8 cellular contexts compared by ENCODE assay signal in genomic region chr6:43627008-43627825, GRCh38. TPM values are rescaled to one million over a fixed set of nuclear protein-coding genes. Genes with fewer than 3 reads are reported as not detected.
DNase-seq lines count a peak whose midpoint lies in the region; ATAC-seq, FAIRE-seq and TF ChIP-seq lines count a peak whose summit lies in the region.

No MANE protein-coding gene starts in this region.

- H3K36me3 ChIP-seq in PC-9 (ENCODE audit: low read depth) (peaks cover 45% of the 10 kb centered on the region), liver (ENCODE audit: control insufficient read depth in 4 of 4, insufficient read depth in 3 of 4, low read depth in 1 of 4, low read length in 3 of 4) (peaks cover 3 to 30% (median 19%) of the 10 kb centered on the region in 4 donors), subcutaneous abdominal adipose tissue (ENCODE audit: control insufficient read depth in 5 of 5, insufficient read depth in 5 of 5, low read length in 5 of 5) (peaks cover 0 to 44% (median 41%) of the 10 kb centered on the region in 5 donors)

- H3K79me2 ChIP-seq in PC-9 (ENCODE audit: low read depth), result peaks cover 36% of the 10 kb centered on the region

- intact Hi-C loops in PC-9 (cut with micrococcal nuclease; ENCODE audit: unreplicated experiment), result loop anchor here (5.0 kb wide), 1 partner anchor 455 kb away; the partner anchor contains the start of gene SRF

- ATAC-seq in HG03175 (IDR thresholded peaks at IDR 0.05; ENCODE audit: unreplicated experiment) (no peak), HG02623 (IDR thresholded peaks at IDR 0.05; ENCODE audit: unreplicated experiment) (no peak)

- peak overlapping the region in 1 of 2 donors; percentile 71 for H3K9ac ChIP-seq in liver (ENCODE audit: low read depth in 1 of 2, low read length in 2 of 2)
- H3K9ac ChIP-seq in subcutaneous abdominal adipose tissue (ENCODE audit: low read length in 5 of 5), result peak overlapping the region; percentile 39 to 96 (median 91)

- H3K9me2 ChIP-seq in PC-9 (ENCODE audit: insufficient read depth), result no peaks in the 10 kb centered on the region

- H3K27me3 ChIP-seq in PC-9 (ENCODE audit: insufficient read depth, low read depth) (no peaks in the 10 kb centered on the region), liver (ENCODE audit: control insufficient read depth in 4 of 4, insufficient read depth in 4 of 4, low read length in 3 of 4) (no peaks in the 10 kb centered on the region), subcutaneous abdominal adipose tissue (ENCODE audit: control insufficient read depth in 5 of 5, insufficient read depth in 4 of 5, low read length in 5 of 5) (peaks cover 0 to 4% (median 0%) of the 10 kb centered on the region in 5 donors)

- FAIRE-seq in H54 (lab: Jason Lieb, UNC), result peak; percentile 64

- peak overlapping the region; percentile 96 for H3K27ac ChIP-seq in PC-9
- H3K27ac ChIP-seq in liver (ENCODE audit: low read depth in 1 of 2, low read length in 2 of 2), result peak overlapping the region; percentile 57 to 78
- peak overlapping the region; percentile 99 for H3K27ac ChIP-seq in subcutaneous abdominal adipose tissue (ENCODE audit: low read depth, low read length)

- no peak for TF ChIP-seq POLR2A in H54 (IDR thresholded peaks at IDR 0.05; ENCODE audit: low read depth, low read length)

- H3K4me3 ChIP-seq in PC-9, result peak overlapping the region; percentile 93
- H3K4me3 ChIP-seq in liver (ENCODE audit: low read depth in 1 of 3, low read length in 3 of 3), result no peak overlapping the region
- H3K4me3 ChIP-seq in subcutaneous abdominal adipose tissue (ENCODE audit: low read depth in 1 of 5, low read length in 5 of 5), result peak overlapping the region; percentile 38 to 96 (median 56)

- TF ChIP-seq CTCF in PC-9 (conservative IDR thresholded peaks at IDR 0.05), result no peak
- no peak for TF ChIP-seq CTCF in liver (IDR thresholded peaks at IDR 0.05; ENCODE audit: low read depth, low read length, missing input control)

- TF ChIP-seq RAD21 in liver (IDR thresholded peaks at IDR 0.05), result no peak

- CTCF ChIA-PET in PC-9 (lab: Charles Lee), result interaction anchor here (0.5 to 0.7 kb wide), 2 partner anchors 142 to 375 kb away, joined by 3 to 8 read pairs; no protein-coding TSS in a partner anchor

- no peak overlapping the region for H2AFZ ChIP-seq in PC-9

- H3K9me3 ChIP-seq in PC-9 (ENCODE audit: insufficient read depth, low read depth) (no peaks in the 10 kb centered on the region), liver (ENCODE audit: control insufficient read depth in 4 of 4, low read length in 3 of 4) (no peaks in the 10 kb centered on the region), subcutaneous abdominal adipose tissue (ENCODE audit: control insufficient read depth in 5 of 5, low read length in 5 of 5) (no peaks in the 10 kb centered on the region)

- H4K20me1 ChIP-seq in PC-9 (ENCODE audit: insufficient read depth), result no peaks in the 10 kb centered on the region

- H3F3A ChIP-seq in PC-9 (ENCODE audit: insufficient read depth, low read depth), result peaks cover 53% of the 10 kb centered on the region

- H3K4me2 ChIP-seq in PC-9, result peak overlapping the region; percentile 79

- no TSS peak for BruUV-seq in PC-9 (replicated peaks; lab: Mats Ljungman, UMichigan)

- POLR2A ChIA-PET in PC-9 (lab: Charles Lee; ENCODE audit: unreplicated experiment), result interaction anchor here (0.5 to 0.7 kb wide), 4 partner anchors 14 to 1515 kb away, joined by 4 to 6 read pairs (median 4); no protein-coding TSS in a partner anchor

- DNase-seq in Ammon's horn (ENCODE audit: low spot score) (peak; percentile 62), H54 (ENCODE audit: insufficient read length, low spot score) (peak; percentile 96), PC-9 (peak; percentile 78 to 93), cerebellum (ENCODE audit: low spot score) (peak; percentile 82)

- WGBS in liver, result 65% methylated on average over 5 of the region's 5 CpGs

- peaks cover 34% of the 10 kb centered on the region for H3K4me1 ChIP-seq in PC-9 (replicated peaks; ENCODE audit: insufficient read depth)
- peaks cover 0 to 23% (median 14%) of the 10 kb centered on the region in 4 donors for H3K4me1 ChIP-seq in liver (ENCODE audit: control insufficient read depth in 4 of 4, insufficient read depth in 4 of 4, low read length in 3 of 4)
- peaks cover 20 to 42% (median 38%) of the 10 kb centered on the region in 5 donors for H3K4me1 ChIP-seq in subcutaneous abdominal adipose tissue (ENCODE audit: control insufficient read depth in 5 of 5, insufficient read depth in 5 of 5, low read length in 5 of 5)

TF ChIP-seq in liver, 16 proteins besides CTCF, POLR2A, EP300 and RAD21:
- peak; percentile 64 for TF ChIP-seq YY1 (IDR thresholded peaks at IDR 0.05)
- peak; percentile 47 for TF ChIP-seq SP1 (IDR thresholded peaks at IDR 0.05)
- TF ChIP-seq ATF3 (IDR thresholded peaks at IDR 0.05), result peak; percentile 74
- no peak for TF ChIP-seq MAX (IDR thresholded peaks at IDR 0.05)
- TF ChIP-seq RXRA (IDR thresholded peaks at IDR 0.05), result peak in 1 of 2 donors; percentile 20
- no peak for TF ChIP-seq EGR1 (IDR thresholded peaks at IDR 0.05; ENCODE audit: low read depth in 2 of 2)
- no peak for TF ChIP-seq FOXA1 (IDR thresholded peaks at IDR 0.05)
- no peak for TF ChIP-seq ZBTB33 (IDR thresholded peaks at IDR 0.05)
- peak; percentile 71 to 94 for TF ChIP-seq JUND (IDR thresholded peaks at IDR 0.05)
- no peak for TF ChIP-seq FOXA2 (IDR thresholded peaks at IDR 0.05)
- no peak for TF ChIP-seq HNF4A (conservative IDR thresholded peaks at IDR 0.05)

RNA-seq across cellular contexts. Expression of gene GTPBP2, which starts 1.8 kb away (rescaled TPM):
- total RNA-seq in PC-9 (2021), result 70.8 and 89.4 TPM in 2 replicates
- total RNA-seq in cerebellum, result 37.7 TPM
- total RNA-seq in liver, result 10 to 100 TPM; 21.8 to 69.1 TPM
- 10 to 100 TPM in 1 of 2 donors, 1 to 10 TPM in 1; 7.9 to 10.5 TPM for polyA plus RNA-seq in liver

RNA-seq across cellular contexts. Expression of gene MAD2L1BP, which starts 8.4 kb away (rescaled TPM):
- total RNA-seq in PC-9 (2021) (23.6 and 25.7 TPM in 2 replicates), cerebellum (11.9 TPM), liver (10 to 100 TPM; 11.2 to 16.9 TPM)
- polyA plus RNA-seq in liver, result 10 to 100 TPM; 15.2 to 17.3 TPM

RNA-seq across cellular contexts. Expression of gene RSPH9, which starts 17.6 kb away (rescaled TPM):
- total RNA-seq in PC-9 (2021) (not detected in 2 replicates), cerebellum (3.4 TPM), liver (under 1 TPM; under 0.01 to 0.19 TPM)
- polyA plus RNA-seq in liver, result under 1 TPM; 0.09 to 0.15 TPM

RNA-seq across cellular contexts. Expression of gene POLH, which starts 51.2 kb away (rescaled TPM):
- total RNA-seq in PC-9 (2021) (21.0 and 39.3 TPM in 2 replicates), cerebellum (12.8 TPM), liver (1 to 10 TPM; 6.9 to 7.5 TPM)
- 1 to 10 TPM; 1.9 to 2.5 TPM for polyA plus RNA-seq in liver

RNA-seq across cellular contexts. Expression of gene XPO5, which starts 51.4 kb away (rescaled TPM):
- total RNA-seq in PC-9 (2021) (36.1 and 42.4 TPM in 2 replicates), cerebellum (54.6 TPM), liver (10 to 100 TPM; 12.7 to 15.8 TPM)
- 1 to 10 TPM; 6.1 to 6.8 TPM for polyA plus RNA-seq in liver

Comparison
In these comparisons a context has a peak if more than half of its experiments do, and no peak if none do; other contexts are left out.
1. H3K4me3 ChIP-seq: peak in PC-9 (single experiment) and subcutaneous abdominal adipose tissue (5 of 5); none in liver (0 of 3).
2. Peak in every context shown above with its lines, with median percentiles within 50 percentile points of each other: DNase-seq and H3K27ac ChIP-seq.